10 cellular contexts compared by ENCODE assay signal in genomic region chr12:89450922-89451321, GRCh38.
A peak's percentile ranks its signal among the peaks of the same experiment; 100 is the strongest.
DNase-seq lines count a peak whose midpoint lies in the region; ATAC-seq and TF ChIP-seq lines count a peak whose summit lies in the region.
"Had no signal": no experiment of that assay in that cellular context is flagged by ENCODE, and none has a peak within 500 bp of the region (broad histone marks: within the 10 kb centered on the region; RNA-seq: fewer than 3 reads in every experiment).

No MANE protein-coding gene starts in this region.

- no peaks in the 10 kb centered on the region for H3K9me3 ChIP-seq in SK-N-MC (ENCODE audit: low read depth, low read length)

- H3K27ac ChIP-seq in SK-N-MC = peak overlapping the region; percentile 90

- H3K4me3 ChIP-seq in SK-N-MC = peak overlapping the region; percentile 51
- no peak overlapping the region for H3K4me3 ChIP-seq in retinal pigment epithelial cell (ENCODE audit: low read length)

- TF ChIP-seq CTCF in retinal pigment epithelial cell (conservative IDR thresholded peaks at IDR 0.05; ENCODE audit: low read depth, low read length) = no peak

- H3K36me3 ChIP-seq in SK-N-MC (ENCODE audit: insufficient read depth, low read length) = peaks cover 3% of the 10 kb centered on the region; the same call in 1 of the 2 replicates

- ATAC-seq in GM19397 (IDR thresholded peaks at IDR 0.05; ENCODE audit: unreplicated experiment) (no peak), GM18511 (IDR thresholded peaks at IDR 0.05; ENCODE audit: unreplicated experiment) (no peak), HG02678 (IDR thresholded peaks at IDR 0.05; ENCODE audit: unreplicated experiment) (no peak)
- ATAC-seq: HCT116 had no signal

- DNase-seq in ELR (ENCODE audit: low read depth) (peak; percentile 66), SK-N-MC (ENCODE audit: low read depth, low spot score) (peak; percentile 76), glomerular endothelial cell (ENCODE audit: extremely low read depth, low read depth, low spot score) (peak; percentile 80), retinal pigment epithelial cell (ENCODE audit: low read depth) (peak; percentile 48), SIG-M5 (lab: John Stamatoyannopoulos, UW) (no peak)
- DNase-seq: DMS 273 treated with DMSO at 0.1 percent for 48 hours had no signal

- H3K9ac ChIP-seq in SK-N-MC (ENCODE audit: insufficient read length) = no peak overlapping the region
